Comparison of ENCODE assay signal across 17 cellular contexts in genomic region chr5:54655761-54656160, GRCh38.
"Had no signal": no experiment of that assay in that cellular context is flagged by ENCODE, and none has a peak within 500 bp of the region (broad histone marks: within the 10 kb centered on the region; RNA-seq: fewer than 3 reads in every experiment).

No MANE protein-coding gene starts in this region.

- H3K4me3 Mint-ChIP-seq: activated CD4-positive, alpha-beta memory T cell treated with anti-CD3 and anti-CD28 coated beads for 36 hours; activated CD8-positive, alpha-beta memory T cell treated with anti-CD3 and anti-CD28 coated beads, Interleukin-2, amount 10 ng/mL, durations not matched to agents 7 days and 5 days; activated T-cell treated with anti-CD3 and anti-CD28 coated beads, Interleukin-2, amount 50 U/mL, for 24 hours; brain; nephron; stimulated activated naive CD8-positive, alpha-beta T cell treated with anti-CD3 and anti-CD28 coated beads, Interleukin-15, Interleukin-2, amounts not matched to agents 100 ng/mL and 50 ng/mL, for 24 hours; T-cell had no signal

- H3K27ac ChIP-seq: adrenal gland, epithelial cell of prostate, left lung, prostate gland had no signal

- H3K36me3 Mint-ChIP-seq: activated CD4-positive, alpha-beta memory T cell treated with anti-CD3 and anti-CD28 coated beads for 36 hours; brain; T-cell had no signal

- H3K4me1 ChIP-seq: prostate gland had no signal

- H3K4me3 ChIP-seq: adrenal gland, left lung, prostate gland, smooth muscle cell had no signal

- ATAC-seq: activated CD8-positive, alpha-beta memory T cell treated with anti-CD3 and anti-CD28 coated beads, Interleukin-2, amount 10 ng/mL, durations not matched to agents 7 days and 5 days; left lung; T-cell had no signal

- DNase-seq: activated CD4-positive, alpha-beta memory T cell treated with anti-CD3 and anti-CD28 coated beads for 36 hours; activated CD4-positive, alpha-beta T cell treated with anti-CD3 and anti-CD28 coated beads for 1 hour; activated CD8-positive, alpha-beta memory T cell treated with anti-CD3 and anti-CD28 coated beads, Interleukin-2, amount 10 ng/mL, durations not matched to agents 7 days and 5 days; activated naive CD4-positive, alpha-beta T cell treated with anti-CD3 and anti-CD28 coated beads, Interleukin-2, amount 50 U/mL, for 16 hours; activated T-cell treated with anti-CD3 and anti-CD28 coated beads, Interleukin-2, amount 50 U/mL, for 24 hours; adrenal gland; hippocampal formation; left lung; mesendoderm; T-cell; T-helper 9 cell had no signal

- H3K36me3 ChIP-seq: adrenal gland, left lung, prostate gland had no signal

- H3K27me3 Mint-ChIP-seq: activated CD4-positive, alpha-beta memory T cell treated with anti-CD3 and anti-CD28 coated beads for 36 hours; activated CD8-positive, alpha-beta memory T cell treated with anti-CD3 and anti-CD28 coated beads, Interleukin-2, amount 10 ng/mL, durations not matched to agents 7 days and 5 days; activated T-cell treated with anti-CD3 and anti-CD28 coated beads, Interleukin-2, amount 50 U/mL, for 24 hours; stimulated activated naive CD8-positive, alpha-beta T cell treated with anti-CD3 and anti-CD28 coated beads, Interleukin-15, Interleukin-2, amounts not matched to agents 100 ng/mL and 50 ng/mL, for 24 hours; T-cell had no signal

- H3K27me3 ChIP-seq: adrenal gland, left lung had no signal

- H3K9me3 Mint-ChIP-seq: activated CD4-positive, alpha-beta memory T cell treated with anti-CD3 and anti-CD28 coated beads for 36 hours; activated T-cell treated with anti-CD3 and anti-CD28 coated beads, Interleukin-2, amount 50 U/mL, for 24 hours; brain; nephron; stimulated activated naive CD8-positive, alpha-beta T cell treated with anti-CD3 and anti-CD28 coated beads, Interleukin-15, Interleukin-2, amounts not matched to agents 100 ng/mL and 50 ng/mL, for 24 hours; T-cell had no signal

- H3K9me3 ChIP-seq: adrenal gland, left lung, prostate gland had no signal

- H3K27ac Mint-ChIP-seq: activated CD4-positive, alpha-beta memory T cell treated with anti-CD3 and anti-CD28 coated beads for 36 hours; activated CD8-positive, alpha-beta memory T cell treated with anti-CD3 and anti-CD28 coated beads, Interleukin-2, amount 10 ng/mL, durations not matched to agents 7 days and 5 days; activated T-cell treated with anti-CD3 and anti-CD28 coated beads, Interleukin-2, amount 50 U/mL, for 24 hours; brain; stimulated activated naive CD8-positive, alpha-beta T cell treated with anti-CD3 and anti-CD28 coated beads, Interleukin-15, Interleukin-2, amounts not matched to agents 100 ng/mL and 50 ng/mL, for 24 hours; T-cell had no signal
